In the genomic region with DNA sequence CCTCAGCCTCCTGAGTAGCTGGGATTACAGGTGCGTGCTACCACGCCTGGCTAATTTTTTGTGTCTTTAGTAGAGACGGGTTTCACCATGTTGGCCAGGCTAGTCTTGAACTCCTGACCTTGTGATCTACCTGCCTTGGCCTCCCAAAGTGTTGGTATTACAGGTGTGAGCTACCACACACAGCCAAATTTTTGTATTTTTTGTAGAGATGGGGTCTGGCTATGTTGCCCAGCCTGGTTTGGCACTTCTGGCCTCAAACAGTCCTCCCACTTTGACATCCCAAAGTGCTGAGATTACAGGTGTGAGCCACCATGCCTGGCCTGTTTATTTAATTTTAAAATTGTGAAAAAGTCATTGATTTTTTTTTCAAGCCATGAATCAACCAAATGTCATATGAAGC, we compare ENCODE assay signal across 4 cellular contexts. TPM values are rescaled to one million over a fixed set of nuclear protein-coding genes. Genes with fewer than 3 reads are reported as not detected.
"Had no signal": no experiment of that assay in that cellular context is flagged by ENCODE, and none has a peak within 500 bp of the region (broad histone marks: within the 10 kb centered on the region; RNA-seq: fewer than 3 reads in every experiment).

No MANE protein-coding gene starts in this region.

RNA-seq across cellular contexts. Expression of a gene that starts 57.3 kb away (rescaled TPM):
- total RNA-seq: HT-29, HT1080, IMR-90 had no signal
- polyA plus RNA-seq: IgD-negative memory B cell had no signal
